In the genomic region with DNA sequence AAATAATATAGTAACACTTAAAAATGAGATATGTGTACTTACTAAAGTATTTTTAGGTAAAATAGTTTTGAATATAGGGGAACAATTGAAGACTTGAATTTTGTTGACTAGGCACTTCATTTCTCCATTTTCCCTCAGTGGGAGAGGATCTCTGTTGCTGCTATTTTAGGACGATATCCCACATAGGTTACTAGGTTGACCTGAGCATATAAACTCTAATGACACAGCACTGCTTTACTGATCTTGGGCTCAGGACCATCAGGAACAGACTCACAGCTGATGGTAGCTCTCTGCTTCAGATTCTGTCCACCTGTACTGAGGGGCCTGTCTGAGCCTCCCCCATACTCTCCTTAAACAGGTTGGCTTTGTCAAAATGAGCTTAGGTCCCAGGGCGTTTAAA, we compare ENCODE assay signal across 30 cellular contexts.
"Had no signal": no experiment of that assay in that cellular context is flagged by ENCODE, and none has a peak within 500 bp of the region (broad histone marks: within the 10 kb centered on the region; RNA-seq: fewer than 3 reads in every experiment).

No MANE protein-coding gene starts in this region.

- H3K27ac ChIP-seq: ascending aorta, Peyer's patch had no signal

- DNase-seq: activated CD4-positive, alpha-beta memory T cell treated with anti-CD3 and anti-CD28 coated beads for 36 hours; activated CD4-positive, alpha-beta T cell treated with anti-CD3 and anti-CD28 coated beads for 36 hours; activated CD4-positive, alpha-beta T cell treated with anti-CD3 and anti-CD28 coated beads, Interleukin-2, amount 10 ng/mL, durations not matched to agents 7 days and 5 days; activated CD8-positive, alpha-beta memory T cell treated with anti-CD3 and anti-CD28 coated beads for 24 hours; activated CD8-positive, alpha-beta memory T cell treated with anti-CD3 and anti-CD28 coated beads, Interleukin-2, amount 10 ng/mL, durations not matched to agents 7 days and 5 days; activated CD8-positive, alpha-beta memory T cell treated with anti-CD3 and anti-CD28 coated beads, Interleukin-2, amount 50 U/mL, for 48 hours; activated effector memory CD4-positive, alpha-beta T cell treated with Interleukin-2 at 50 U/mL for 16 hours; activated naive CD4-positive, alpha-beta T cell treated with anti-CD3 and anti-CD28 coated beads, Interleukin-2, amount 10 ng/mL, durations not matched to agents 7 days and 5 days; activated T-cell treated with anti-CD3 and anti-CD28 coated beads, Interleukin-2, amount 50 U/mL, for 48 hours; amygdala; NCI-H1105; NCI-H1417 treated with DMSO at 0.1 percent for 48 hours; NCI-H187 treated with DMSO at 0.1 percent for 48 hours; NCI-H2081; NCI-H2171 treated with DMSO at 0.1 percent for 48 hours; NCI-H2227 treated with DMSO at 0.1 percent for 48 hours; NCI-H446; NCI-H510A treated with DMSO at 0.1 percent for 48 hours; NCI-H526 treated with DMSO at 0.1 percent for 48 hours; PC-3; Peyer's patch; RPMI8226; SIG-M5; T-cell had no signal

- H3K27me3 ChIP-seq: ascending aorta, Peyer's patch had no signal

- H3K4me3 Mint-ChIP-seq: activated CD4-positive, alpha-beta memory T cell treated with anti-CD3 and anti-CD28 coated beads for 36 hours; activated CD4-positive, alpha-beta T cell treated with anti-CD3 and anti-CD28 coated beads for 36 hours; activated CD4-positive, alpha-beta T cell treated with anti-CD3 and anti-CD28 coated beads, Interleukin-2, amount 10 ng/mL, durations not matched to agents 7 days and 5 days; activated CD8-positive, alpha-beta memory T cell treated with anti-CD3 and anti-CD28 coated beads, Interleukin-2, amount 10 ng/mL, durations not matched to agents 7 days and 5 days; activated naive CD4-positive, alpha-beta T cell treated with anti-CD3 and anti-CD28 coated beads, Interleukin-2, amount 10 ng/mL, durations not matched to agents 7 days and 5 days; activated naive CD8-positive, alpha-beta T cell; T-cell; WTC11 had no signal

- H3K27ac Mint-ChIP-seq: activated CD4-positive, alpha-beta memory T cell treated with anti-CD3 and anti-CD28 coated beads for 36 hours; activated CD4-positive, alpha-beta T cell treated with anti-CD3 and anti-CD28 coated beads for 36 hours; activated CD4-positive, alpha-beta T cell treated with anti-CD3 and anti-CD28 coated beads, Interleukin-2, amount 10 ng/mL, durations not matched to agents 7 days and 5 days; activated CD8-positive, alpha-beta memory T cell treated with anti-CD3 and anti-CD28 coated beads, Interleukin-2, amount 10 ng/mL, durations not matched to agents 7 days and 5 days; activated naive CD4-positive, alpha-beta T cell treated with anti-CD3 and anti-CD28 coated beads, Interleukin-2, amount 10 ng/mL, durations not matched to agents 7 days and 5 days; activated naive CD8-positive, alpha-beta T cell; T-cell; WTC11 had no signal

- H3K9me3 Mint-ChIP-seq: activated naive CD4-positive, alpha-beta T cell treated with anti-CD3 and anti-CD28 coated beads, Interleukin-2, amount 10 ng/mL, durations not matched to agents 7 days and 5 days had no signal

- H3K4me3 ChIP-seq: ascending aorta, Peyer's patch had no signal

- H3K27me3 Mint-ChIP-seq: activated CD4-positive, alpha-beta memory T cell treated with anti-CD3 and anti-CD28 coated beads for 36 hours; activated CD4-positive, alpha-beta T cell treated with anti-CD3 and anti-CD28 coated beads for 36 hours; activated CD4-positive, alpha-beta T cell treated with anti-CD3 and anti-CD28 coated beads, Interleukin-2, amount 10 ng/mL, durations not matched to agents 7 days and 5 days; activated CD8-positive, alpha-beta memory T cell treated with anti-CD3 and anti-CD28 coated beads, Interleukin-2, amount 10 ng/mL, durations not matched to agents 7 days and 5 days; activated naive CD4-positive, alpha-beta T cell treated with anti-CD3 and anti-CD28 coated beads, Interleukin-2, amount 10 ng/mL, durations not matched to agents 7 days and 5 days; activated naive CD8-positive, alpha-beta T cell; T-cell had no signal

- FAIRE-seq: TTC549 had no signal

- H3K36me3 ChIP-seq: ascending aorta, Peyer's patch had no signal

- ATAC-seq: activated CD4-positive, alpha-beta T cell treated with anti-CD3 and anti-CD28 coated beads for 36 hours; activated CD4-positive, CD25-positive, alpha-beta regulatory T cell treated with anti-CD3 and anti-CD28 coated beads, Interleukin-2, amount 50 U/mL, for 24 hours; activated CD8-positive, alpha-beta memory T cell treated with anti-CD3 and anti-CD28 coated beads, Interleukin-2, amount 10 ng/mL, durations not matched to agents 7 days and 5 days; PC-3; SK-N-SH treated with all-trans-retinoic acid at 6 μM for 48 hours; T-cell; WTC11 had no signal

- H3K9me3 ChIP-seq: ascending aorta, Peyer's patch had no signal
